26 cellular contexts compared by ENCODE assay signal in the genomic region with DNA sequence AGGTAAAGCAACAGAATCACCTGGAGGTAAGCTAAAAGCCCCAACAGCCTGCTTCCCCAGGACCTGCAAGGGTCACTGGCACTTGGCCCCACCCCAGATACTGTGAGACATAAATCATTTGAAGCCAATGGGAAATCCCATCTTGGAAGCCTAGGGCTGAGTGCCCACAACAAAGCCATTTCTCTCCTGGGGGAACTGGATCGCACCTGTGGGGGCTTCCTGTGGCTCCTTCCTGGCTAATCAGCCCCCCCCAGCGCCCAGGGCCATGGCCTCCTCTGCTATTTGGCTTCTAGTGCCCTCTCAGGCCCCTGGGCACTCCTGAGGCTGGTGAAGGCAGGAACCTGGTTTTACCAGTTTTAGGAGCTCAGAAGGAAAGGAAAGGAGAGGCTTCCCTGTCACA. TPM values are rescaled to one million over a fixed set of nuclear protein-coding genes. Genes with fewer than 3 reads are reported as not detected.
A peak's percentile ranks its signal among the peaks of the same experiment; 100 is the strongest.
DNase-seq lines count a peak whose midpoint lies in the region; ATAC-seq and TF ChIP-seq lines count a peak whose summit lies in the region.
"Had no signal": no experiment of that assay in that cellular context is flagged by ENCODE, and none has a peak within 500 bp of the region (broad histone marks: within the 10 kb centered on the region; RNA-seq: fewer than 3 reads in every experiment).

No MANE protein-coding gene starts in this region.

- no peak for ATAC-seq in memory B cell (ENCODE audit: low read depth)
- ATAC-seq: activated naive CD4-positive, alpha-beta T cell treated with anti-CD3 and anti-CD28 coated beads, Interleukin-2, amount 50 U/mL, for 72 hours; activated T-helper 17 cell treated with anti-CD3 and anti-CD28 coated beads, Interleukin-2, amount 50 U/mL, for 72 hours; left lung; natural killer cell treated with Interleukin-12 subunit alpha and Interleukin-12 subunit beta and Interleukin-15 and Interleukin-18, amount 100 ng/mL, for 72 hours; sciatic nerve had no signal

- no peaks in the 10 kb centered on the region for H3K36me3 Mint-ChIP-seq in memory B cell
- no peaks in the 10 kb centered on the region for H3K36me3 Mint-ChIP-seq in activated CD4-positive, alpha-beta memory T cell treated with anti-CD3 and anti-CD28 coated beads, Interleukin-2, amount 10 ng/mL, durations not matched to agents 7 days and 5 days (ENCODE audit: low read depth)
- no peaks in the 10 kb centered on the region for H3K36me3 Mint-ChIP-seq in endodermal cell (ENCODE audit: low read depth)
- H3K36me3 Mint-ChIP-seq: activated naive CD4-positive, alpha-beta T cell treated with anti-CD3 and anti-CD28 coated beads, Interleukin-2, amount 50 U/mL, for 72 hours; mesothelial cell of epicardium; natural killer cell treated with Interleukin-12 subunit alpha and Interleukin-12 subunit beta and Interleukin-15 and Interleukin-18, amount 100 ng/mL, for 72 hours had no signal

- H3K9me3 Mint-ChIP-seq in memory B cell (no peaks in the 10 kb centered on the region), endodermal cell (no peaks in the 10 kb centered on the region)
- H3K9me3 Mint-ChIP-seq in activated CD4-positive, alpha-beta memory T cell treated with anti-CD3 and anti-CD28 coated beads, Interleukin-2, amount 10 ng/mL, durations not matched to agents 7 days and 5 days, result no peaks in the 10 kb centered on the region
- H3K9me3 Mint-ChIP-seq: activated naive CD4-positive, alpha-beta T cell treated with anti-CD3 and anti-CD28 coated beads, Interleukin-2, amount 50 U/mL, for 72 hours; activated T-helper 17 cell treated with anti-CD3 and anti-CD28 coated beads, Interleukin-2, amount 50 U/mL, for 72 hours; mesothelial cell of epicardium; natural killer cell treated with Interleukin-12 subunit alpha and Interleukin-12 subunit beta and Interleukin-15 and Interleukin-18, amount 100 ng/mL, for 72 hours; T-helper 2 cell treated with Interferon-gamma antibody and Interleukin-4, amounts not matched to agents 5 μg/mL and 100 μg/mL, for 36 hours had no signal

- H3K9me3 ChIP-seq in BLaER1 treated with 17β-estradiol and CSF1 and Interleukin-3, amounts not matched to agents 10 nM and 100 nM (replicated peaks in 1 of 11), result no peaks in the 10 kb centered on the region
- H3K9me3 ChIP-seq in OCI-LY3 (ENCODE audit: insufficient read depth, low read length) (no peaks in the 10 kb centered on the region), stomach smooth muscle (ENCODE audit: control insufficient read depth in 2 of 2, low read length in 2 of 2) (no peaks in the 10 kb centered on the region), endodermal cell (ENCODE audit: control insufficient read depth, low read length) (no peaks in the 10 kb centered on the region)
- H3K9me3 ChIP-seq: left lung had no signal

- peak overlapping the region; percentile 77 to 88 (median 84); a peak in 18 of 22 replicates for H3K9ac ChIP-seq in BLaER1 treated with 17β-estradiol and CSF1 and Interleukin-3, amounts not matched to agents 10 nM and 100 nM
- H3K9ac ChIP-seq in OCI-LY3 (ENCODE audit: low read length) (no peak overlapping the region), stomach smooth muscle (ENCODE audit: low read length in 2 of 2) (peak overlapping the region; percentile 88 to 99), endodermal cell (ENCODE audit: extremely low read depth, low read length, poor library complexity, severe bottlenecking) (no peak overlapping the region)

- no peak overlapping the region for H3K4me3 Mint-ChIP-seq in memory B cell
- no peak overlapping the region for H3K4me3 Mint-ChIP-seq in activated CD4-positive, alpha-beta memory T cell treated with anti-CD3 and anti-CD28 coated beads, Interleukin-2, amount 10 ng/mL, durations not matched to agents 7 days and 5 days
- H3K4me3 Mint-ChIP-seq in endodermal cell, result no peak overlapping the region
- H3K4me3 Mint-ChIP-seq: activated T-helper 17 cell treated with anti-CD3 and anti-CD28 coated beads, Interleukin-2, amount 50 U/mL, for 72 hours; mesothelial cell of epicardium; natural killer cell treated with Interleukin-12 subunit alpha and Interleukin-12 subunit beta and Interleukin-15 and Interleukin-18, amount 100 ng/mL, for 72 hours; T-helper 2 cell treated with Interferon-gamma antibody and Interleukin-4, amounts not matched to agents 5 μg/mL and 100 μg/mL, for 36 hours had no signal

- H3K27ac ChIP-seq in BLaER1 treated with 17β-estradiol and CSF1 and Interleukin-3, amounts not matched to agents 10 nM and 100 nM, result peak overlapping the region in 8 of 11 experiments; percentile 40 to 95 (median 89); a peak in 15 of 22 replicates
- H3K27ac ChIP-seq in OCI-LY3 (ENCODE audit: low read length) (no peak overlapping the region), stomach smooth muscle (ENCODE audit: low read length) (peak overlapping the region; percentile 97), endodermal cell (ENCODE audit: low read depth, low read length) (no peak overlapping the region)
- H3K27ac ChIP-seq: C4-2B, epithelial cell of prostate, hepatocyte, left lung, WERI-Rb-1 had no signal

- 77 to 93% methylated on average over 2 of the region's 2 CpGs for WGBS in endodermal cell (ENCODE audit: insufficient coverage in 1 of 2, insufficient read length in 1 of 2), 2 experiments

- H3K27me3 ChIP-seq in BLaER1 treated with 17β-estradiol and CSF1 and Interleukin-3, amounts not matched to agents 10 nM and 100 nM, result no peaks in the 10 kb centered on the region
- H3K27me3 ChIP-seq in OCI-LY3 (ENCODE audit: low read depth, low read length), result no peaks in the 10 kb centered on the region
- no peaks in the 10 kb centered on the region for H3K27me3 ChIP-seq in stomach smooth muscle (ENCODE audit: control insufficient read depth in 1 of 2, insufficient read depth in 2 of 2, low read length in 2 of 2)
- H3K27me3 ChIP-seq in endodermal cell (ENCODE audit: control insufficient read depth, insufficient read depth, low read length, poor library complexity, severe bottlenecking), result no peaks in the 10 kb centered on the region
- H3K27me3 ChIP-seq: left lung had no signal

- POLR2A ChIA-PET in activated CD4-positive, alpha-beta memory T cell treated with anti-CD3 and anti-CD28 coated beads, Interleukin-2, amount 10 ng/mL, durations not matched to agents 7 days and 5 days (lab: Charles Lee), result no interaction called here

- peak overlapping the region; percentile 91 to 98 (median 94) for H3K4me2 ChIP-seq in BLaER1 treated with 17β-estradiol and CSF1 and Interleukin-3, amounts not matched to agents 10 nM and 100 nM
- H3K4me2 ChIP-seq in OCI-LY3 (ENCODE audit: low read length), result peak overlapping the region; percentile 52
- H3K4me2 ChIP-seq: hepatocyte had no signal

- peaks cover 13% of the 10 kb centered on the region for H3K27me3 Mint-ChIP-seq in memory B cell
- peaks cover 27% of the 10 kb centered on the region for H3K27me3 Mint-ChIP-seq in activated CD4-positive, alpha-beta memory T cell treated with anti-CD3 and anti-CD28 coated beads, Interleukin-2, amount 10 ng/mL, durations not matched to agents 7 days and 5 days
- H3K27me3 Mint-ChIP-seq in endodermal cell (ENCODE audit: insufficient read depth), result no peaks in the 10 kb centered on the region

- H3K79me2 ChIP-seq in OCI-LY3 (ENCODE audit: low read length), result no peaks in the 10 kb centered on the region
- H3K79me2 ChIP-seq: hepatocyte had no signal

- no peak for DNase-seq in memory B cell (ENCODE audit: low spot score in 2 of 2)
- no peak for DNase-seq in AG20443 (ENCODE audit: low spot score)
- DNase-seq in activated CD4-positive, alpha-beta memory T cell treated with anti-CD3 and anti-CD28 coated beads, Interleukin-2, amount 10 ng/mL, durations not matched to agents 7 days and 5 days, result no peak
- no peak for DNase-seq in endodermal cell
- no peak for DNase-seq in activated CD4-positive, alpha-beta T cell treated with anti-CD3 and anti-CD28 coated beads, Interleukin-2, amount 50 U/mL, for 1 hour
- DNase-seq: ACHN, anterior cingulate cortex, caudate nucleus, foreskin fibroblast, left lung, NCI-H1105 treated with DMSO at 0.1 percent for 48 hours, NCI-H2029 treated with DMSO at 0.1 percent for 48 hours, NCI-H82, WERI-Rb-1 had no signal

- H2AFZ ChIP-seq in OCI-LY3 (ENCODE audit: low read depth, low read length), result no peak overlapping the region
- H2AFZ ChIP-seq: hepatocyte had no signal

- CTCF ChIA-PET in activated CD4-positive, alpha-beta memory T cell treated with anti-CD3 and anti-CD28 coated beads, Interleukin-2, amount 10 ng/mL, durations not matched to agents 7 days and 5 days (lab: Charles Lee), result interaction anchor here (1.3 kb wide), 1 partner anchor 33 kb away, joined by 3 read pairs; no protein-coding TSS in a partner anchor

- peaks cover 50 to 92% (median 82%) of the 10 kb centered on the region in 10 experiments for H3K4me1 ChIP-seq in BLaER1 treated with 17β-estradiol and CSF1 and Interleukin-3, amounts not matched to agents 10 nM and 100 nM
- H3K4me1 ChIP-seq in OCI-LY3 (ENCODE audit: low read length) (peaks cover 46% of the 10 kb centered on the region), stomach smooth muscle (ENCODE audit: control insufficient read depth, insufficient read depth, low read length) (peaks cover 69% of the 10 kb centered on the region), endodermal cell (ENCODE audit: control insufficient read depth, insufficient read depth, low read length) (no peaks in the 10 kb centered on the region)

- H3K27ac Mint-ChIP-seq in memory B cell, result peak overlapping the region; percentile 37
- no peak overlapping the region for H3K27ac Mint-ChIP-seq in activated CD4-positive, alpha-beta memory T cell treated with anti-CD3 and anti-CD28 coated beads, Interleukin-2, amount 10 ng/mL, durations not matched to agents 7 days and 5 days
- H3K27ac Mint-ChIP-seq in endodermal cell, result no peak overlapping the region
- H3K27ac Mint-ChIP-seq: activated naive CD4-positive, alpha-beta T cell treated with anti-CD3 and anti-CD28 coated beads, Interleukin-2, amount 50 U/mL, for 72 hours; activated T-helper 17 cell treated with anti-CD3 and anti-CD28 coated beads, Interleukin-2, amount 50 U/mL, for 72 hours; mesothelial cell of epicardium; natural killer cell treated with Interleukin-12 subunit alpha and Interleukin-12 subunit beta and Interleukin-15 and Interleukin-18, amount 100 ng/mL, for 72 hours; T-helper 2 cell treated with Interferon-gamma antibody and Interleukin-4, amounts not matched to agents 5 μg/mL and 100 μg/mL, for 36 hours had no signal

- peak overlapping the region in 9 of 10 experiments; percentile 52 to 82 (median 66); a peak in 18 of 20 replicates for H3K4me3 ChIP-seq in BLaER1 treated with 17β-estradiol and CSF1 and Interleukin-3, amounts not matched to agents 10 nM and 100 nM
- H3K4me3 ChIP-seq in OCI-LY3 (ENCODE audit: low read length) (peak overlapping the region; percentile 1; the same call in 1 of the 2 replicates), stomach smooth muscle (ENCODE audit: low read length in 2 of 2) (peak overlapping the region; percentile 72 to 87), endodermal cell (ENCODE audit: low read length) (no peak overlapping the region)
- H3K4me3 ChIP-seq: hepatocyte had no signal

- peaks cover 0 to 42% (median 0%) of the 10 kb centered on the region in 11 experiments; a peak in 7 of 22 replicates for H4K20me1 ChIP-seq in BLaER1 treated with 17β-estradiol and CSF1 and Interleukin-3, amounts not matched to agents 10 nM and 100 nM
- no peaks in the 10 kb centered on the region for H4K20me1 ChIP-seq in OCI-LY3 (ENCODE audit: insufficient read depth, low read length)

- no peak for TF ChIP-seq CTCF in OCI-LY3 (IDR thresholded peaks at IDR 0.05; ENCODE audit: low read depth, low read length)
- TF ChIP-seq CTCF in endodermal cell (conservative IDR thresholded peaks at IDR 0.05), result no peak

- H3K36me3 ChIP-seq in BLaER1 treated with 17β-estradiol and CSF1 and Interleukin-3, amounts not matched to agents 10 nM and 100 nM, result peaks cover 0 to 34% (median 21%) of the 10 kb centered on the region in 11 experiments; a peak in 16 of 22 replicates
- H3K36me3 ChIP-seq in OCI-LY3 (replicated peaks; ENCODE audit: low read depth, low read length) (no peaks in the 10 kb centered on the region), stomach smooth muscle (ENCODE audit: control insufficient read depth in 2 of 2, insufficient read depth in 2 of 2, low read length in 2 of 2) (peaks cover 18 to 22% of the 10 kb centered on the region in 2 donors), endodermal cell (ENCODE audit: control insufficient read depth, insufficient read depth, low read length) (no peaks in the 10 kb centered on the region)
- H3K36me3 ChIP-seq: WERI-Rb-1 had no signal

- H3K4me1 Mint-ChIP-seq in memory B cell (peaks cover under 1% of the 10 kb centered on the region), endodermal cell (peaks cover 9% of the 10 kb centered on the region)
- peaks cover 4% of the 10 kb centered on the region for H3K4me1 Mint-ChIP-seq in activated CD4-positive, alpha-beta memory T cell treated with anti-CD3 and anti-CD28 coated beads, Interleukin-2, amount 10 ng/mL, durations not matched to agents 7 days and 5 days
- H3K4me1 Mint-ChIP-seq: activated T-helper 17 cell treated with anti-CD3 and anti-CD28 coated beads, Interleukin-2, amount 50 U/mL, for 72 hours had no signal

RNA-seq across cellular contexts. Expression of a gene that starts 1.4 kb away (rescaled TPM):
- total RNA-seq in activated CD4-positive, alpha-beta memory T cell treated with anti-CD3 and anti-CD28 coated beads, Interleukin-2, amount 10 ng/mL, durations not matched to agents 7 days and 5 days, result not detected
- under 1 TPM in 1 of 2 donors, not detected in 1; 0.09 TPM for total RNA-seq in endodermal cell
- 0.46 TPM for polyA plus RNA-seq in endodermal cell (2013, experiment 1 of 2)
- 0.46 TPM for polyA plus RNA-seq in endodermal cell (2013, experiment 2 of 2)
- total RNA-seq: activated naive CD4-positive, alpha-beta T cell treated with anti-CD3 and anti-CD28 coated beads, Interleukin-2, amount 50 U/mL, for 72 hours; activated T-helper 17 cell treated with anti-CD3 and anti-CD28 coated beads, Interleukin-2, amount 50 U/mL, for 72 hours; natural killer cell treated with Interleukin-12 subunit alpha and Interleukin-12 subunit beta and Interleukin-15 and Interleukin-18, amount 100 ng/mL, for 72 hours had no signal

Comparison
In these comparisons a context has a peak if more than half of its experiments do, and no peak if none do; other contexts are left out.
1. H3K27ac ChIP-seq: peak in BLaER1 treated with 17β-estradiol and CSF1 and Interleukin-3, amounts not matched to agents 10 nM and 100 nM (8 of 11) and stomach smooth muscle (single experiment); none in OCI-LY3 (single experiment) and endodermal cell (single experiment).
2. H3K9ac ChIP-seq: peak in BLaER1 treated with 17β-estradiol and CSF1 and Interleukin-3, amounts not matched to agents 10 nM and 100 nM (11 of 11) and stomach smooth muscle (2 of 2); none in OCI-LY3 (single experiment) and endodermal cell (single experiment).